Comparison of ENCODE assay signal across 12 cellular contexts in genomic region chr2:19851116-19851515, GRCh38. TPM values are rescaled to one million over a fixed set of nuclear protein-coding genes. Genes with fewer than 3 reads are reported as not detected.
DNase-seq lines count a peak whose midpoint lies in the region; ATAC-seq and TF ChIP-seq lines count a peak whose summit lies in the region.
"Had no signal": no experiment of that assay in that cellular context is flagged by ENCODE, and none has a peak within 500 bp of the region (broad histone marks: within the 10 kb centered on the region; RNA-seq: fewer than 3 reads in every experiment).

No MANE protein-coding gene starts in this region.

- H3K9me3 ChIP-seq in endodermal cell (ENCODE audit: control insufficient read depth, low read length): no peaks in the 10 kb centered on the region

- no peak overlapping the region for H3K27ac Mint-ChIP-seq in endodermal cell
- no peak overlapping the region for H3K27ac Mint-ChIP-seq in progenitor cell of endocrine pancreas
- H3K27ac Mint-ChIP-seq: natural killer cell treated with Interleukin-12 subunit alpha and Interleukin-12 subunit beta and Interleukin-15 and Interleukin-18, amount 100 ng/mL, for 72 hours had no signal

- no peak overlapping the region for H3K27ac ChIP-seq in endodermal cell (ENCODE audit: low read depth, low read length)

- no peak overlapping the region for H3K4me3 ChIP-seq in endodermal cell (ENCODE audit: low read length)

- H3K4me3 Mint-ChIP-seq in endodermal cell (no peak overlapping the region), progenitor cell of endocrine pancreas (ENCODE audit: low read depth) (no peak overlapping the region)
- H3K4me3 Mint-ChIP-seq: natural killer cell treated with Interleukin-12 subunit alpha and Interleukin-12 subunit beta and Interleukin-15 and Interleukin-18, amount 100 ng/mL, for 72 hours had no signal

- H3K27me3 Mint-ChIP-seq in endodermal cell (ENCODE audit: insufficient read depth) (peaks cover 2% of the 10 kb centered on the region), progenitor cell of endocrine pancreas (no peaks in the 10 kb centered on the region)

- H3K4me1 ChIP-seq in endodermal cell (ENCODE audit: control insufficient read depth, insufficient read depth, low read length): no peaks in the 10 kb centered on the region

- DNase-seq in NCI-H146 (lab: John Stamatoyannopoulos, UW) (peak; percentile 66), endodermal cell (peak; percentile 85), progenitor cell of endocrine pancreas (ENCODE audit: low spot score, unreplicated experiment) (no peak)
- DNase-seq: activated T-cell treated with anti-CD3 and anti-CD28 coated beads for 4 hours, erythroblast, NCI-H1694 treated with DMSO at 0.1 percent for 48 hours, T1000 had no signal

- no peaks in the 10 kb centered on the region for H3K36me3 Mint-ChIP-seq in endodermal cell (ENCODE audit: low read depth)
- no peaks in the 10 kb centered on the region for H3K36me3 Mint-ChIP-seq in progenitor cell of endocrine pancreas (ENCODE audit: insufficient read depth)
- H3K36me3 Mint-ChIP-seq: natural killer cell treated with Interleukin-12 subunit alpha and Interleukin-12 subunit beta and Interleukin-15 and Interleukin-18, amount 100 ng/mL, for 72 hours had no signal

- H3K36me3 ChIP-seq in endodermal cell (ENCODE audit: control insufficient read depth, insufficient read depth, low read length): no peaks in the 10 kb centered on the region

- no peaks in the 10 kb centered on the region for H3K9me3 Mint-ChIP-seq in endodermal cell
- no peaks in the 10 kb centered on the region for H3K9me3 Mint-ChIP-seq in progenitor cell of endocrine pancreas (ENCODE audit: low read depth)
- H3K9me3 Mint-ChIP-seq: natural killer cell treated with Interleukin-12 subunit alpha and Interleukin-12 subunit beta and Interleukin-15 and Interleukin-18, amount 100 ng/mL, for 72 hours had no signal

- H3K27me3 ChIP-seq in endodermal cell (ENCODE audit: control insufficient read depth, insufficient read depth, low read length, poor library complexity, severe bottlenecking): no peaks in the 10 kb centered on the region

- 0 out of 3 replicates have a peak, but pooled peaks have one; percentile 20 for TF ChIP-seq CTCF in GM12872 (IDR thresholded peaks at IDR 0.05; ENCODE audit: insufficient read depth, low read depth, low read length)
- TF ChIP-seq CTCF in endodermal cell (conservative IDR thresholded peaks at IDR 0.05): peak; percentile 80
- TF ChIP-seq CTCF in progenitor cell of endocrine pancreas (IDR thresholded peaks at IDR 0.05; ENCODE audit: unreplicated experiment): peak; percentile 45

- no peak overlapping the region for H3K9ac ChIP-seq in endodermal cell (ENCODE audit: extremely low read depth, low read length, poor library complexity, severe bottlenecking)

- no peaks in the 10 kb centered on the region for H3K4me1 Mint-ChIP-seq in endodermal cell
- peaks cover 7% of the 10 kb centered on the region for H3K4me1 Mint-ChIP-seq in progenitor cell of endocrine pancreas (ENCODE audit: low read depth)

- ATAC-seq in GM18907 (IDR thresholded peaks at IDR 0.05; ENCODE audit: unreplicated experiment): no peak
- no peak for ATAC-seq in HG03442 (IDR thresholded peaks at IDR 0.05; ENCODE audit: unreplicated experiment)
- no peak for ATAC-seq in GM21717 (IDR thresholded peaks at IDR 0.05; ENCODE audit: unreplicated experiment)
- ATAC-seq: natural killer cell treated with Interleukin-12 subunit alpha and Interleukin-12 subunit beta and Interleukin-15 and Interleukin-18, amount 100 ng/mL, for 72 hours had no signal

- WGBS in endodermal cell (ENCODE audit: insufficient coverage in 1 of 2, insufficient read length in 1 of 2), 2 experiments: 79 to 80% methylated on average over 2 to 5 of the region's 5 CpGs

RNA-seq across cellular contexts. Expression of gene TTC32, which starts 50.7 kb away (rescaled TPM):
- 10 to 100 TPM; 10.2 to 13.0 TPM for total RNA-seq in endodermal cell
- 19.4 TPM for polyA plus RNA-seq in endodermal cell (2013, experiment 1 of 2)
- 19.7 TPM for polyA plus RNA-seq in endodermal cell (2013, experiment 2 of 2)
- 13.2 and 15.6 TPM in 2 replicates for total RNA-seq in progenitor cell of endocrine pancreas

Comparison
In these comparisons a context has a peak if more than half of its experiments do, and no peak if none do; other contexts are left out.
1. CTCF ChIP-seq: peak in every context shown above with its lines; median percentile 80 in endodermal cell; 45 in progenitor cell of endocrine pancreas; 20 in GM12872.